ENCODE assay signal across 1 cellular context in genomic region chr12:107225626-107226025, GRCh38.
TF ChIP-seq lines count a peak whose summit lies in the region.

No MANE protein-coding gene starts in this region.

TF ChIP-seq in GM23338, 12 proteins besides CTCF, POLR2A, EP300 and RAD21 (continued from another document):
- TF ChIP-seq REST (IDR thresholded peaks at IDR 0.05; ENCODE audit: unreplicated experiment), result no peak
- TF ChIP-seq ZNF462 (CRISPR knock-in tag; IDR thresholded peaks at IDR 0.05), result no peak; the same call in 1 of the 2 replicates
- no peak for TF ChIP-seq POLR2AphosphoS5 (IDR thresholded peaks at IDR 0.05; ENCODE audit: low read depth)
